Comparison of ENCODE assay signal across 10 cellular contexts in genomic region chr6:38131527-38131965, GRCh38.
A peak's percentile ranks its signal among the peaks of the same experiment; 100 is the strongest.
DNase-seq lines count a peak whose midpoint lies in the region; ATAC-seq lines count a peak whose summit lies in the region.
"Had no signal": no experiment of that assay in that cellular context is flagged by ENCODE, and none has a peak within 500 bp of the region (broad histone marks: within the 10 kb centered on the region; RNA-seq: fewer than 3 reads in every experiment).

No MANE protein-coding gene starts in this region.

- peak overlapping the region; percentile 56 for H3K27ac Mint-ChIP-seq in stimulated activated naive CD8-positive, alpha-beta T cell treated with anti-CD3 and anti-CD28 coated beads, Interleukin-15, Interleukin-2, amounts not matched to agents 100 ng/mL and 50 ng/mL, for 24 hours

- H3K4me1 Mint-ChIP-seq in stimulated activated naive CD8-positive, alpha-beta T cell treated with anti-CD3 and anti-CD28 coated beads, Interleukin-15, Interleukin-2, amounts not matched to agents 100 ng/mL and 50 ng/mL, for 24 hours (ENCODE audit: low read depth): peaks cover 29% of the 10 kb centered on the region

- H3K36me3 Mint-ChIP-seq in stimulated activated naive CD8-positive, alpha-beta T cell treated with anti-CD3 and anti-CD28 coated beads, Interleukin-15, Interleukin-2, amounts not matched to agents 100 ng/mL and 50 ng/mL, for 24 hours (ENCODE audit: low read depth): peaks cover 24% of the 10 kb centered on the region

- peak overlapping the region; percentile 7 for H3K4me3 Mint-ChIP-seq in stimulated activated naive CD8-positive, alpha-beta T cell treated with anti-CD3 and anti-CD28 coated beads, Interleukin-15, Interleukin-2, amounts not matched to agents 100 ng/mL and 50 ng/mL, for 24 hours

- no peaks in the 10 kb centered on the region for H3K9me3 Mint-ChIP-seq in stimulated activated naive CD8-positive, alpha-beta T cell treated with anti-CD3 and anti-CD28 coated beads, Interleukin-15, Interleukin-2, amounts not matched to agents 100 ng/mL and 50 ng/mL, for 24 hours

- H3K27me3 Mint-ChIP-seq in stimulated activated naive CD8-positive, alpha-beta T cell treated with anti-CD3 and anti-CD28 coated beads, Interleukin-15, Interleukin-2, amounts not matched to agents 100 ng/mL and 50 ng/mL, for 24 hours: no peaks in the 10 kb centered on the region

- DNase-seq in Right ventricle myocardium inferior (ENCODE audit: missing footprints): no peak
- no peak for DNase-seq in cardiac septum (ENCODE audit: low spot score)
- DNase-seq in activated T-cell treated with anti-CD3 and anti-CD28 coated beads, Interleukin-2, amount 50 U/mL, for 48 hours: peak; percentile 42 to 48
- DNase-seq in glomerular visceral epithelial cell (ENCODE audit: extremely low spot score): peak; percentile 86
- no peak for DNase-seq in DMS53 treated with DMSO at 0.1 percent for 48 hours (lab: John Stamatoyannopoulos, UW; ENCODE audit: unreplicated experiment)
- DNase-seq in NCI-H446 (lab: John Stamatoyannopoulos, UW): no peak
- no peak for DNase-seq in head of caudate nucleus
- DNase-seq: colonic mucosa, NCI-H2171 had no signal

- ATAC-seq in Right ventricle myocardium inferior: peak; percentile 71

- intact Hi-C loops in Right ventricle myocardium inferior (cut with DNase I): no loop called here
- intact Hi-C loops in cardiac septum (cut with DNase I): no loop called here
- intact Hi-C loops in head of caudate nucleus (cut with DNase I): no loop called here

Comparison
In these comparisons a context has a peak if more than half of its experiments do, and no peak if none do; other contexts are left out.
1. DNase-seq: peak in activated T-cell treated with anti-CD3 and anti-CD28 coated beads, Interleukin-2, amount 50 U/mL, for 48 hours (2 of 2) and glomerular visceral epithelial cell (single experiment); none in Right ventricle myocardium inferior (single experiment), cardiac septum (single experiment), DMS53 treated with DMSO at 0.1 percent for 48 hours (single experiment), NCI-H446 (0 of 2) and head of caudate nucleus (0 of 42).